8 cellular contexts compared by ENCODE assay signal in the genomic region with DNA sequence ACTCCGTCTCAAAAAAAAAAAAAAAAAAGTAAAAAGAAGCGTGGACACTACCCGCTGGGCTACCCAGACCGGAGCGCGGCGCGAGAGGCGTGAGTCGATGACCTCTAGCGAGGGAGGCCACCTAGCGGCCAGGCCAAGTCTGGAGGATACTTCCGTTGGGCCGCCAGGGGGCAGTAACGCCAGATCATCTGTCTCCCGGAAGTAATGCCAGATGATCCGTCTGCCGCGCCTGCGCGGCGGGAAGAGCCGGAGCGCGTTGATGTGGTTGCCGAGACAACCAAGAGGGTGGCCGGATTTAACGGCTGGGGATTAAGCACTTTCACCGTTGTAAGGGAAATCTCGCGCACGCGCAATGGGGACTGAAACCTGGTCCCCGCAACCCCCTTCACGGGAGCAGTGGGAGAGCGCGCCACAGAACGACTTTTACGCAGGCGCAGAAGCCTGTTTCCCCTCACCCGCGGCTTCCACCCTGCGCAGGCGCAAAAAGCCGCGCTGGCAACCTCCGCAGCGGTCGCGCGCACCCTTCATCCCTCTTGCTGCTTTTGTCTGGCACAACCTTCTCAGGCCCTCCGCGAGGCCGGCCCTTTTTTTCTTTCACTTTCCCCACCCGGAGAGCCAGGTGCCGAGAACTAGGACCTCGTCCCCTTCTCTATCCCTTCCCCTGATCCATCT. TPM values are rescaled to one million over a fixed set of nuclear protein-coding genes. Genes with fewer than 3 reads are reported as not detected.
DNase-seq lines count a peak whose midpoint lies in the region; ATAC-seq and TF ChIP-seq lines count a peak whose summit lies in the region.

No MANE protein-coding gene starts in this region.

- ATAC-seq in HG02884 (IDR thresholded peaks at IDR 0.05; ENCODE audit: unreplicated experiment) = peak; percentile 41
- ATAC-seq in T-cell (replicated peaks in 1 of 4) = peak; percentile 56 to 66 (median 64)
- peak; percentile 66 to 71 for ATAC-seq in left cardiac atrium

- intact Hi-C loops in left cardiac atrium (cut with DNase I) = no loop called here

- CTCF ChIA-PET in T-cell (lab: Charles Lee) = interaction anchor here (0.7 to 1.5 kb wide), 19 partner anchors 9 to 1517 kb away, joined by 3 to 19 read pairs (median 4); a partner anchor contains a TSS

- no peaks in the 10 kb centered on the region for H3K27me3 Mint-ChIP-seq in T-cell
- no peaks in the 10 kb centered on the region for H3K27me3 Mint-ChIP-seq in progenitor cell of endocrine pancreas

- H3K9me3 Mint-ChIP-seq in T-cell = no peaks in the 10 kb centered on the region
- H3K9me3 Mint-ChIP-seq in progenitor cell of endocrine pancreas (ENCODE audit: low read depth) = no peaks in the 10 kb centered on the region

- H3K27ac Mint-ChIP-seq in T-cell (peak overlapping the region; percentile 95 to 99), progenitor cell of endocrine pancreas (peak overlapping the region; percentile 98)

- TF ChIP-seq POLR2A in GM15510 (IDR thresholded peaks at IDR 0.05; ENCODE audit: borderline replicate concordance, extremely low read depth, insufficient read length) = peak; percentile 84

- TF ChIP-seq CTCF in progenitor cell of endocrine pancreas (IDR thresholded peaks at IDR 0.05; ENCODE audit: unreplicated experiment) = peak; percentile 99

- DNase-seq in NCI-H146 (lab: John Stamatoyannopoulos, UW) = peak; percentile 99
- DNase-seq in T-cell = peak; percentile 98 to 100 (median 99)
- peak; percentile 97 for DNase-seq in amniotic epithelial cell (ENCODE audit: low read depth)
- DNase-seq in left cardiac atrium = peak; percentile 98
- peak; percentile 97 for DNase-seq in progenitor cell of endocrine pancreas (ENCODE audit: low spot score, unreplicated experiment)
- peak; percentile 98 for DNase-seq in ureter (ENCODE audit: low spot score)

- H3K4me1 Mint-ChIP-seq in T-cell (peaks cover 46 to 52% (median 48%) of the 10 kb centered on the region in 3 donors), progenitor cell of endocrine pancreas (ENCODE audit: low read depth) (peaks cover 27% of the 10 kb centered on the region)

- POLR2A ChIA-PET in T-cell (lab: Charles Lee) = interaction anchor here in 1 of 2 donors (0.6 to 0.9 kb wide), 4 partner anchors 7 to 1464 kb away, joined by 3 to 5 read pairs (median 3); a partner anchor contains a TSS

- H3K4me3 Mint-ChIP-seq in T-cell (peak overlapping the region; percentile 85 to 88 (median 87)), progenitor cell of endocrine pancreas (ENCODE audit: low read depth) (peak overlapping the region; percentile 90)

- H3K36me3 Mint-ChIP-seq in T-cell = peaks cover 9% of the 10 kb centered on the region
- peaks cover 9% of the 10 kb centered on the region for H3K36me3 Mint-ChIP-seq in progenitor cell of endocrine pancreas (ENCODE audit: insufficient read depth)

RNA-seq across cellular contexts. Expression of a gene that starts 1.0 kb away (rescaled TPM):
- total RNA-seq in T-cell (100 to 1,000 TPM; 254 to 310 (median 303) TPM), left cardiac atrium (10 to 100 TPM; 82.4 to 87.5 TPM), progenitor cell of endocrine pancreas (275 and 281 TPM in 2 replicates), ureter (195 TPM)

RNA-seq across cellular contexts. Expression of a gene that starts 5.8 kb away (rescaled TPM):
- total RNA-seq in T-cell (1 to 10 TPM; 1.7 to 4.7 (median 3.8) TPM), left cardiac atrium (10 to 100 TPM; 17.4 to 19.4 TPM), progenitor cell of endocrine pancreas (23.0 and 23.9 TPM in 2 replicates), ureter (12.3 TPM)

RNA-seq across cellular contexts. Expression of a gene that starts 10.3 kb away (rescaled TPM):
- 10 to 100 TPM; 26.4 to 38.7 (median 31.9) TPM for total RNA-seq in T-cell
- total RNA-seq in left cardiac atrium = 1 to 10 TPM; 8.4 to 8.6 TPM
- total RNA-seq in progenitor cell of endocrine pancreas = 38.8 and 40.1 TPM in 2 replicates
- total RNA-seq in ureter = 22.7 TPM

RNA-seq across cellular contexts. Expression of a gene that starts 13.0 kb away (rescaled TPM):
- 100 to 1,000 TPM in 2 of 5 donors, 10 to 100 TPM in 3; 44.6 to 116 (median 94.2) TPM for total RNA-seq in T-cell
- 10 to 100 TPM; 17.7 to 27.7 TPM for total RNA-seq in left cardiac atrium
- total RNA-seq in progenitor cell of endocrine pancreas = 45.9 and 46.2 TPM in 2 replicates
- total RNA-seq in ureter = 56.5 TPM

RNA-seq across cellular contexts. Expression of a gene that starts 21.2 kb away (rescaled TPM):
- 10 to 100 TPM; 32.6 to 75.2 (median 60.6) TPM for total RNA-seq in T-cell
- 100 to 1,000 TPM; 148 to 165 TPM for total RNA-seq in left cardiac atrium
- total RNA-seq in progenitor cell of endocrine pancreas = 115 and 118 TPM in 2 replicates
- 78.5 TPM for total RNA-seq in ureter

Comparison
In these comparisons a context has a peak if more than half of its experiments do, and no peak if none do; other contexts are left out.
1. Peak in every context shown above with its lines: DNase-seq and ATAC-seq.